Comparison of ENCODE assay signal across 8 cellular contexts in the genomic region with DNA sequence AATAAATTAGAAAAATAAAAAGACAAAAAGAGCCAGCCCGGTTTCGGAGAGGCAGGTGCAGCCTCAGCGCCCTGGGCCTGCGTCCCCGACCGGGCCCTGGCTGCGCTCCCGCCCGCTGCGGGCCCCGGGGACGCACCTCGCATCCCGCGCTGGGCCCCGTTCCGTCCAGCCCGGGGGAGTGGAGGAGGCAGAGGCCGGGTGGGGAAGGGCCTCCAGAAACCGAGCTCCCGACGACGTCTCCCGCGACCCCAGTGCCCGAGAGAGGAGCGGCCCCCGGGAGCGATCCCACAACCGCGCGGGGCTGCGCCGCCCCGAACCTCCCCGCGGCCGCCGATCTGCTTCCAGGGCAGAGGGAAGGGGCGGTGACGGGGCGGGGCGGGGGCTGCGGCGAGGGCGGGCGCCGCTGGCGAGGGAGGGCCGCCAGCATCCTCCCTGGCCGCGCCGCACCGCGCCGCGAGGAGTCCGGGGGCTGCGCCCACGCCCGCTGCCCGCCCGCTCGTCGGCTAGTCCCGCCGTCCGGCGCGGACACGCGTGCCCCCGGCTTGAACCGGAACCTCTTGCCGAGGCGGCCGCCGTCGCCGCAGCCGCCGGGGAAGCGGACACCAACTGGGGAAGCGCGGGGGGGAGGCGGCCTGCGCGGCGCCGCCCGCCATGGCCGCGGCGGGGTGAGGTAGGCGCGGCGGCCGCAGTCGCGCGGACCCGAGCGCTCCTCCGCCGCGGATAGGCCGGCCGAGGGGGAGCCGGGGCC. TPM values are rescaled to one million over a fixed set of nuclear protein-coding genes. Genes with fewer than 3 reads are reported as not detected.
DNase-seq lines count a peak whose midpoint lies in the region; ATAC-seq and TF ChIP-seq lines count a peak whose summit lies in the region.

Gene CCNY (plus strand): TSS at position 426 of the 748 bp plus-strand sequence. CDS start 545 bp downstream, outside the sequence.

- H3K4me1 ChIP-seq in BLaER1 treated with 17β-estradiol and CSF1 and Interleukin-3, amounts not matched to agents 10 nM and 100 nM = peaks cover 49 to 70% (median 57%) of the 10 kb centered on the region in 10 experiments
- H3K4me1 ChIP-seq in fibroblast of lung (ENCODE audit: control insufficient read depth, extremely low read depth, insufficient read depth, low read length) = peaks cover 14% of the 10 kb centered on the region

- ATAC-seq in GM19324 (IDR thresholded peaks at IDR 0.05; ENCODE audit: low FRiP score, unreplicated experiment) (peak; percentile 85), HG03442 (IDR thresholded peaks at IDR 0.05; ENCODE audit: unreplicated experiment) (peak; percentile 54), natural killer cell (peak; percentile 81 to 92 (median 84))

- peaks cover 0 to 5% (median 0%) of the 10 kb centered on the region in 11 experiments; a peak in 3 of 22 replicates for H3K9me3 ChIP-seq in BLaER1 treated with 17β-estradiol and CSF1 and Interleukin-3, amounts not matched to agents 10 nM and 100 nM (replicated peaks in 1 of 11)
- H3K9me3 ChIP-seq in fibroblast of lung (ENCODE audit: control insufficient read depth, insufficient read depth, low read depth, low read length) = no peaks in the 10 kb centered on the region

- no peaks in the 10 kb centered on the region for H3K9me3 Mint-ChIP-seq in activated T-helper 1 cell treated with anti-CD3 and anti-CD28 coated beads, Interleukin-12 subunit alpha, Interleukin-12 subunit beta, Interleukin-2, Interleukin-4 antibody, amounts not matched to agents 30 ng/mL and 10 ng/mL and 1 ng/mL, durations not matched to agents 14 hours and 24 hours and 36 hours
- H3K9me3 Mint-ChIP-seq in natural killer cell = no peaks in the 10 kb centered on the region

- TF ChIP-seq CTCF in fibroblast of lung (conservative IDR thresholded peaks at IDR 0.05 in 1 of 2, IDR thresholded peaks at IDR 0.05 in 1 of 2; ENCODE audit: low read depth in 1 of 2, low read length in 2 of 2) = no peak
- TF ChIP-seq CTCF in natural killer cell (IDR thresholded peaks at IDR 0.05) = no peak

- H3K4me1 Mint-ChIP-seq in activated T-helper 1 cell treated with anti-CD3 and anti-CD28 coated beads, Interleukin-12 subunit alpha, Interleukin-12 subunit beta, Interleukin-2, Interleukin-4 antibody, amounts not matched to agents 30 ng/mL and 10 ng/mL and 1 ng/mL, durations not matched to agents 14 hours and 24 hours and 36 hours (ENCODE audit: low read depth) = peaks cover 78% of the 10 kb centered on the region
- H3K4me1 Mint-ChIP-seq in natural killer cell = peaks cover 61 to 71% of the 10 kb centered on the region in 2 donors

- H3K9ac ChIP-seq in BLaER1 treated with 17β-estradiol and CSF1 and Interleukin-3, amounts not matched to agents 10 nM and 100 nM = peak within 1 kb of the TSS; percentile 88 to 95 (median 93)
- H3K9ac ChIP-seq in fibroblast of lung (ENCODE audit: insufficient read depth, low read length) = peak within 1 kb of the TSS; percentile 78

- H4K20me1 ChIP-seq in BLaER1 treated with 17β-estradiol and CSF1 and Interleukin-3, amounts not matched to agents 10 nM and 100 nM = peaks cover 57 to 87% (median 77%) of the 10 kb centered on the region in 11 experiments; a peak in 21 of 22 replicates
- peaks cover 5% of the 10 kb centered on the region for H4K20me1 ChIP-seq in fibroblast of lung (ENCODE audit: control insufficient read depth, extremely low read depth, insufficient read depth, low read length)

- intact Hi-C loops in activated T-helper 1 cell treated with anti-CD3 and anti-CD28 coated beads, Interleukin-12 subunit alpha, Interleukin-12 subunit beta, Interleukin-2, Interleukin-4 antibody, amounts not matched to agents 30 ng/mL and 10 ng/mL and 1 ng/mL, durations not matched to agents 14 hours and 24 hours and 36 hours (cut with micrococcal nuclease) = loop anchor here (5.0 to 10.0 kb wide), 2 partner anchors 309 to 1214 kb away; partner anchors contain the start of gene FZD8
- intact Hi-C loops in natural killer cell (cut with micrococcal nuclease) = loop anchor here (5.0 kb wide), 1 partner anchor 139 kb away; no protein-coding TSS in a partner anchor

- H2AFZ ChIP-seq in fibroblast of lung (ENCODE audit: low read length) = peak within 1 kb of the TSS; percentile 70

- peak within 1 kb of the TSS; percentile 95 for H3K27ac Mint-ChIP-seq in activated T-helper 1 cell treated with anti-CD3 and anti-CD28 coated beads, Interleukin-12 subunit alpha, Interleukin-12 subunit beta, Interleukin-2, Interleukin-4 antibody, amounts not matched to agents 30 ng/mL and 10 ng/mL and 1 ng/mL, durations not matched to agents 14 hours and 24 hours and 36 hours
- peak within 1 kb of the TSS; percentile 87 to 92 for H3K27ac Mint-ChIP-seq in natural killer cell

- H3K27me3 Mint-ChIP-seq in activated T-helper 1 cell treated with anti-CD3 and anti-CD28 coated beads, Interleukin-12 subunit alpha, Interleukin-12 subunit beta, Interleukin-2, Interleukin-4 antibody, amounts not matched to agents 30 ng/mL and 10 ng/mL and 1 ng/mL, durations not matched to agents 14 hours and 24 hours and 36 hours (ENCODE audit: insufficient read depth) = no peaks in the 10 kb centered on the region
- H3K27me3 Mint-ChIP-seq in natural killer cell (ENCODE audit: low read depth in 2 of 2) = no peaks in the 10 kb centered on the region

- peak within 1 kb of the TSS; percentile 87 to 99 (median 94) for H3K4me3 ChIP-seq in BLaER1 treated with 17β-estradiol and CSF1 and Interleukin-3, amounts not matched to agents 10 nM and 100 nM
- peak within 1 kb of the TSS; percentile 84 to 90 (median 88) for H3K4me3 ChIP-seq in fibroblast of lung (replicated peaks in 1 of 4; ENCODE audit: control extremely low read depth in 1 of 4, insufficient read depth in 1 of 4, low read depth in 3 of 4, low read length in 4 of 4)

- peak within 1 kb of the TSS; percentile 93 to 99 (median 95) for H3K4me2 ChIP-seq in BLaER1 treated with 17β-estradiol and CSF1 and Interleukin-3, amounts not matched to agents 10 nM and 100 nM
- peak within 1 kb of the TSS; percentile 88 for H3K4me2 ChIP-seq in fibroblast of lung (ENCODE audit: extremely low read depth, insufficient read depth, low read length)

- peaks cover 75% of the 10 kb centered on the region for H3K79me2 ChIP-seq in fibroblast of lung (ENCODE audit: control insufficient read depth, insufficient read depth, low read length)

- H3K36me3 ChIP-seq in BLaER1 treated with 17β-estradiol and CSF1 and Interleukin-3, amounts not matched to agents 10 nM and 100 nM = peaks cover 4 to 28% (median 17%) of the 10 kb centered on the region in 11 experiments; a peak in 16 of 22 replicates
- H3K36me3 ChIP-seq in fibroblast of lung (ENCODE audit: control insufficient read depth, insufficient read depth, low read length) = no peaks in the 10 kb centered on the region

- peak within 1 kb of the TSS; percentile 93 for H3K4me3 Mint-ChIP-seq in activated T-helper 1 cell treated with anti-CD3 and anti-CD28 coated beads, Interleukin-12 subunit alpha, Interleukin-12 subunit beta, Interleukin-2, Interleukin-4 antibody, amounts not matched to agents 30 ng/mL and 10 ng/mL and 1 ng/mL, durations not matched to agents 14 hours and 24 hours and 36 hours
- H3K4me3 Mint-ChIP-seq in natural killer cell = peak within 1 kb of the TSS; percentile 98

- DNase-seq in activated T-helper 1 cell treated with anti-CD3 and anti-CD28 coated beads, Interleukin-12 subunit alpha, Interleukin-12 subunit beta, Interleukin-2, Interleukin-4 antibody, amounts not matched to agents 30 ng/mL and 10 ng/mL and 1 ng/mL, durations not matched to agents 14 hours and 24 hours and 36 hours (ENCODE audit: low spot score) = peak; percentile 69
- DNase-seq in fibroblast of lung (ENCODE audit: low read depth in 2 of 2) (peak; percentile 61 to 68), natural killer cell (peak; percentile 69)
- peak; percentile 64 to 81 (median 74) for DNase-seq in stimulated activated naive CD4-positive, alpha-beta T cell (lab: John Stamatoyannopoulos, UW)

- H3K27ac ChIP-seq in BLaER1 treated with 17β-estradiol and CSF1 and Interleukin-3, amounts not matched to agents 10 nM and 100 nM = peak within 1 kb of the TSS; percentile 84 to 92 (median 88)
- peak within 1 kb of the TSS; percentile 48 for H3K27ac ChIP-seq in fibroblast of lung (ENCODE audit: insufficient read depth, low read length)

- H3K36me3 Mint-ChIP-seq in activated T-helper 1 cell treated with anti-CD3 and anti-CD28 coated beads, Interleukin-12 subunit alpha, Interleukin-12 subunit beta, Interleukin-2, Interleukin-4 antibody, amounts not matched to agents 30 ng/mL and 10 ng/mL and 1 ng/mL, durations not matched to agents 14 hours and 24 hours and 36 hours (ENCODE audit: low read depth) = peaks cover 19% of the 10 kb centered on the region
- no peaks in the 10 kb centered on the region for H3K36me3 Mint-ChIP-seq in natural killer cell

- peaks cover 0 to 23% (median 17%) of the 10 kb centered on the region in 11 experiments; a peak in 15 of 22 replicates for H3K27me3 ChIP-seq in BLaER1 treated with 17β-estradiol and CSF1 and Interleukin-3, amounts not matched to agents 10 nM and 100 nM
- H3K27me3 ChIP-seq in fibroblast of lung (ENCODE audit: control insufficient read depth, insufficient read depth, low read length) = no peaks in the 10 kb centered on the region

TF ChIP-seq in PFSK-1, 5 proteins besides CTCF, POLR2A, EP300 and RAD21 (continues in another document):
- peak; percentile 50 for TF ChIP-seq FOXP2 (optimal IDR thresholded peaks at IDR 0.05; ENCODE audit: borderline replicate concordance, extremely low read depth, extremely low read length, insufficient read depth)

RNA-seq across cellular contexts. Expression of gene CCNY, which starts in this region (rescaled TPM):
- 45.3 TPM for polyA plus RNA-seq in PFSK-1 (2012; ENCODE audit: insufficient read length, low read depth)
- 56.5 and 71.0 TPM in 2 replicates for total RNA-seq in activated T-helper 1 cell treated with anti-CD3 and anti-CD28 coated beads, Interleukin-12 subunit alpha, Interleukin-12 subunit beta, Interleukin-2, Interleukin-4 antibody, amounts not matched to agents 30 ng/mL and 10 ng/mL and 1 ng/mL, durations not matched to agents 14 hours and 24 hours and 36 hours
- total RNA-seq in fibroblast of lung (34.7 and 38.5 TPM in 2 replicates), natural killer cell (10 to 100 TPM; 71.0 to 87.2 (median 74.3) TPM)
- polyA plus RNA-seq in fibroblast of lung = 66.4 and 74.5 TPM in 2 replicates
- polyA plus RNA-seq in fibroblast of lung (2012) = 40.1 and 53.4 TPM in 2 replicates
- 19.9 and 87.6 TPM in 2 replicates for polyA minus RNA-seq in fibroblast of lung (ENCODE audit: low replicate concordance)

Comparison
In these comparisons a context has a peak if more than half of its experiments do, and no peak if none do; other contexts are left out.
1. Peak in every context shown above with its lines: DNase-seq, ATAC-seq, H3K4me3 ChIP-seq and H3K27ac ChIP-seq.